Comparison of ENCODE assay signal across 30 cellular contexts in genomic region chr14:102675396-102675795, GRCh38.
A peak's percentile ranks its signal among the peaks of the same experiment; 100 is the strongest.
DNase-seq lines count a peak whose midpoint lies in the region; ATAC-seq, FAIRE-seq and TF ChIP-seq lines count a peak whose summit lies in the region.
"Had no signal": no experiment of that assay in that cellular context is flagged by ENCODE, and none has a peak within 500 bp of the region (broad histone marks: within the 10 kb centered on the region; RNA-seq: fewer than 3 reads in every experiment).

No MANE protein-coding gene starts in this region.

- H3K9ac ChIP-seq in mammary epithelial cell (ENCODE audit: insufficient read depth, low read length): no peak overlapping the region
- H3K9ac ChIP-seq in keratinocyte (ENCODE audit: control insufficient read depth, extremely low read depth, insufficient read depth, low read length): no peak overlapping the region

- BruUV-seq in mammary epithelial cell (replicated peaks; lab: Mats Ljungman, UMichigan): no TSS peak

- no peak for TF ChIP-seq POLR2A in breast epithelium (IDR thresholded peaks at IDR 0.05)

- dilution Hi-C loops in mammary epithelial cell (cut with HindIII; ENCODE audit: low sequenced_read_pairs) (no loop called here), keratinocyte (cut with MboI; ENCODE audit: extremely low pct_ligation_motif_present, low sequenced_read_pairs) (no loop called here)

- in situ Hi-C loops in mammary epithelial cell (cut with MboI; ENCODE audit: low sequenced_read_pairs in 2 of 2): no loop called here

- H3K79me2 ChIP-seq in mammary epithelial cell (ENCODE audit: insufficient read depth, low read length): peaks cover 66% of the 10 kb centered on the region
- peaks cover 47% of the 10 kb centered on the region for H3K79me2 ChIP-seq in keratinocyte (ENCODE audit: control insufficient read depth, insufficient read depth, low read length)

- H3K27ac ChIP-seq in mammary epithelial cell (ENCODE audit: insufficient read depth, low read depth, low read length): peak overlapping the region; percentile 15
- no peak overlapping the region for H3K27ac ChIP-seq in breast epithelium
- peak overlapping the region; percentile 24 for H3K27ac ChIP-seq in RWPE2 (ENCODE audit: poor library complexity, severe bottlenecking)
- H3K27ac ChIP-seq in keratinocyte (ENCODE audit: control insufficient read depth, insufficient read depth, low read length): peak overlapping the region; percentile 3
- H3K27ac ChIP-seq: hepatocyte, left ventricle myocardium inferior, neutrophil had no signal

- H3K4me3 ChIP-seq in mammary epithelial cell (replicated peaks in 1 of 3; ENCODE audit: insufficient read depth in 1 of 3, low read depth in 2 of 3, low read length in 3 of 3) (no peak overlapping the region), breast epithelium (no peak overlapping the region), RWPE2 (ENCODE audit: severe bottlenecking) (no peak overlapping the region), keratinocyte (ENCODE audit: control insufficient read depth in 2 of 3, extremely low read depth in 1 of 3, insufficient read depth in 2 of 3, low read depth in 1 of 3, low read length in 3 of 3) (no peak overlapping the region), BE2C (ENCODE audit: low read depth, low read length) (no peak overlapping the region)
- H3K4me3 ChIP-seq: esophagus squamous epithelium, hepatocyte, left ventricle myocardium inferior had no signal

- intact Hi-C loops in mammary epithelial cell (cut with micrococcal nuclease): no loop called here
- intact Hi-C loops in breast epithelium (cut with DNase I; ENCODE audit: low total_unique reads): no loop called here

- TF ChIP-seq CTCF in mammary epithelial cell (conservative IDR thresholded peaks at IDR 0.05 in 1 of 2, IDR thresholded peaks at IDR 0.05 in 1 of 2; ENCODE audit: extremely low read depth in 1 of 2, insufficient read depth in 1 of 2, low read depth in 1 of 2, low read length in 2 of 2) (no peak), breast epithelium (IDR thresholded peaks at IDR 0.05) (no peak), RWPE2 (IDR thresholded peaks at IDR 0.05; ENCODE audit: poor library complexity, severe bottlenecking) (no peak), keratinocyte (optimal IDR thresholded peaks at IDR 0.05 in 1 of 3, IDR thresholded peaks at IDR 0.05 in 1 of 3, conservative IDR thresholded peaks at IDR 0.05 in 1 of 3; ENCODE audit: extremely low read depth in 1 of 3, insufficient read depth in 2 of 3, low read length in 3 of 3) (no peak), BE2C (IDR thresholded peaks at IDR 0.05; ENCODE audit: low read depth, low read length) (no peak)

- 94% methylated on average over 3 of the region's 3 CpGs for WGBS in mammary epithelial cell (ENCODE audit: low coverage, missing lambda C conversion rate)

- no peak overlapping the region for H2AFZ ChIP-seq in mammary epithelial cell (ENCODE audit: low read depth, low read length)
- H2AFZ ChIP-seq in keratinocyte (ENCODE audit: control insufficient read depth, low read length): no peak overlapping the region
- H2AFZ ChIP-seq: hepatocyte had no signal

- H3K9me3 ChIP-seq in mammary epithelial cell (replicated peaks; ENCODE audit: insufficient read depth, low read length) (no peaks in the 10 kb centered on the region), breast epithelium (no peaks in the 10 kb centered on the region), RWPE2 (ENCODE audit: severe bottlenecking) (no peaks in the 10 kb centered on the region), keratinocyte (ENCODE audit: control insufficient read depth, low read depth, low read length) (no peaks in the 10 kb centered on the region), BE2C (no peaks in the 10 kb centered on the region)
- H3K9me3 ChIP-seq: esophagus squamous epithelium, left ventricle myocardium inferior, neutrophil had no signal

- H3K4me2 ChIP-seq in mammary epithelial cell (ENCODE audit: insufficient read depth, low read depth, low read length): no peak overlapping the region
- peak overlapping the region; percentile 24 for H3K4me2 ChIP-seq in keratinocyte (ENCODE audit: control insufficient read depth, extremely low read depth, insufficient read depth, low read depth, low read length)
- H3K4me2 ChIP-seq: hepatocyte had no signal

- H3K27me3 ChIP-seq in mammary epithelial cell (ENCODE audit: insufficient read depth, low read length) (no peaks in the 10 kb centered on the region), breast epithelium (no peaks in the 10 kb centered on the region), RWPE2 (ENCODE audit: insufficient read depth, poor library complexity, severe bottlenecking) (no peaks in the 10 kb centered on the region), keratinocyte (ENCODE audit: control insufficient read depth, extremely low read depth, insufficient read depth, low read length) (no peaks in the 10 kb centered on the region), BE2C (no peaks in the 10 kb centered on the region)
- H3K27me3 ChIP-seq: esophagus squamous epithelium, hepatocyte, neutrophil had no signal

- H4K20me1 ChIP-seq in mammary epithelial cell (ENCODE audit: insufficient read depth, low read length) (peaks cover 2% of the 10 kb centered on the region), keratinocyte (ENCODE audit: control insufficient read depth, extremely low read depth, insufficient read depth, low read length) (peaks cover 5% of the 10 kb centered on the region)

- DNase-seq in mammary epithelial cell (peak; percentile 53), breast epithelium (ENCODE audit: low spot score in 2 of 2) (no peak), RWPE2 (ENCODE audit: low spot score) (no peak), keratinocyte (ENCODE audit: low read depth, low spot score) (no peak), BE2C (no peak), hypothalamus (lab: John Stamatoyannopoulos, UW) (no peak), activated T-cell treated with anti-CD3 and anti-CD28 coated beads for 4 hours (no peak)
- DNase-seq: activated CD4-positive, alpha-beta T cell treated with anti-CD3 and anti-CD28 coated beads, Interleukin-2, amount 50 U/mL, for 4 hours; activated CD8-positive, alpha-beta memory T cell treated with anti-CD3 and anti-CD28 coated beads, Interleukin-2, amount 50 U/mL, for 48 hours; activated naive CD8-positive, alpha-beta T cell treated with anti-CD3 and anti-CD28 coated beads for 36 hours; aorta; caudate nucleus; DMS53; esophagus squamous epithelium; H9; KG1; left ventricle myocardium inferior; naive B cell; NCI-H1417 treated with DMSO at 0.1 percent for 48 hours; NCI-H2081 treated with DMSO at 0.1 percent for 48 hours; NCI-H345; NCI-H82; stimulated activated naive CD8-positive, alpha-beta T cell treated with anti-CD3 and anti-CD28 coated beads, Interleukin-15, Interleukin-2, amounts not matched to agents 100 U/mL and 50 U/mL, for 24 hours; T-helper 9 cell had no signal

- H3K36me3 ChIP-seq in mammary epithelial cell (ENCODE audit: insufficient read depth, low read length): no peaks in the 10 kb centered on the region
- peaks cover 3% of the 10 kb centered on the region for H3K36me3 ChIP-seq in breast epithelium
- peaks cover 6% of the 10 kb centered on the region; the same call in 1 of the 2 replicates for H3K36me3 ChIP-seq in RWPE2 (ENCODE audit: low read depth)
- no peaks in the 10 kb centered on the region for H3K36me3 ChIP-seq in keratinocyte (ENCODE audit: control insufficient read depth in 2 of 2, extremely low read depth in 1 of 2, insufficient read depth in 2 of 2, low read length in 2 of 2)
- H3K36me3 ChIP-seq in BE2C: peaks cover 2% of the 10 kb centered on the region; the same call in 1 of the 2 replicates
- H3K36me3 ChIP-seq: esophagus squamous epithelium, left ventricle myocardium inferior had no signal

- FAIRE-seq in keratinocyte (lab: Jason Lieb, UNC): peak; percentile 74
- FAIRE-seq: A204.1, frontal cortex had no signal

- H3K4me1 ChIP-seq in mammary epithelial cell (ENCODE audit: insufficient read depth, low read length) (peaks cover 8% of the 10 kb centered on the region), breast epithelium (no peaks in the 10 kb centered on the region), RWPE2 (ENCODE audit: insufficient read depth, poor library complexity, severe bottlenecking) (peaks cover 12% of the 10 kb centered on the region), keratinocyte (ENCODE audit: control insufficient read depth, extremely low read depth, insufficient read depth, low read length) (peaks cover 17% of the 10 kb centered on the region), BE2C (no peaks in the 10 kb centered on the region)
- H3K4me1 ChIP-seq: left ventricle myocardium inferior had no signal

- ATAC-seq in RWPE2 (ENCODE audit: low read depth) (peak; percentile 74), GM19035 (IDR thresholded peaks at IDR 0.05; ENCODE audit: unreplicated experiment) (no peak)
- ATAC-seq: stimulated activated naive CD8-positive, alpha-beta T cell treated with anti-CD3 and anti-CD28 coated beads, Interleukin-15, Interleukin-2, amounts not matched to agents 100 U/mL and 50 U/mL, for 24 hours; WTC11 had no signal

- CTCF ChIA-PET in mammary epithelial cell (lab: Charles Lee; ENCODE audit: low non-redundant PET): no interaction called here

- H3K9me1 ChIP-seq in keratinocyte (ENCODE audit: control insufficient read depth, extremely low read depth, insufficient read depth, low read length): no peaks in the 10 kb centered on the region

Comparison
In these comparisons a context has a peak if more than half of its experiments do, and no peak if none do; other contexts are left out.
1. H3K27ac ChIP-seq: peak in mammary epithelial cell (single experiment), RWPE2 (single experiment) and keratinocyte (single experiment); none in breast epithelium (0 of 2).